ENCODE assay signal across 17 cellular contexts in the genomic region with DNA sequence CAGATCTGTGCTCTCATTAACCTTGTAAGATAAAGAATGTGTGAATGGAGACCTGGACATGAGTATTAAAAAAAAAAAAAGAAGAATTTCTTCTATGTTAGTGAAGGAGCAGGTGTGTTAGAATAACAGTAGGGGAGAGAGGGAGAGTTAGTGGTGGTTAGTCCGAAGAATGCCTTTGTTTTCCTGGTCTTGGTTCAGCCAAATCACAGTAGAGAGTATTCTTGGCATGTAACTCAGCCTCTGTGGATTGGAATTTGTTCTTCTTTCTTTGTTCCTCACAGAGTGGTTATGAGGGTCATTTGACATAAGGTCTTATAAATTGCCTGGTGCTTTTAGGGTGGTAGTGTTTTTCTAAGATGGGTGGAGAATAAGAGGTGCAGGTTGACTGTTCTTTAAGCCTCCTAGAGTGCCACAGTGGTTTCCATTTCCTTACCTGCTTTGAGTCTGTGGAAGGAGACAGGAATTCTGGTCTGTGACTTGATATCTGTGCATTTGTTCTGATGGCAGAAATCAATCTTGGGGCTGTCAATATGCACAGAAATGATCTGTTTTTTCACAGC. TPM values are rescaled to one million over a fixed set of nuclear protein-coding genes. Genes with fewer than 3 reads are reported as not detected.
DNase-seq lines count a peak whose midpoint lies in the region; ATAC-seq, FAIRE-seq and TF ChIP-seq lines count a peak whose summit lies in the region.
"Had no signal": no experiment of that assay in that cellular context is flagged by ENCODE, and none has a peak within 500 bp of the region (broad histone marks: within the 10 kb centered on the region; RNA-seq: fewer than 3 reads in every experiment).

No MANE protein-coding gene starts in this region.

- H3K4me3 Mint-ChIP-seq in HFFc6 (no peak overlapping the region), astrocyte (ENCODE audit: unreplicated experiment) (no peak overlapping the region)
- H3K4me3 Mint-ChIP-seq: IgD-negative memory B cell; stimulated activated naive CD8-positive, alpha-beta T cell treated with anti-CD3 and anti-CD28 coated beads, Interleukin-15, Interleukin-2, amounts not matched to agents 100 ng/mL and 50 ng/mL, for 24 hours had no signal

- DNase-seq in HFFc6 (no peak), astrocyte (ENCODE audit: low read depth) (peak; percentile 71), prostate gland (ENCODE audit: low spot score) (no peak), GDM1 (lab: John Stamatoyannopoulos, UW) (no peak)
- DNase-seq in central memory CD4-positive, alpha-beta T cell: no peak
- DNase-seq: activated naive CD4-positive, alpha-beta T cell; mammary epithelial cell; NCI-H345 had no signal

- no peak for TF ChIP-seq CTCF in HFFc6 (IDR thresholded peaks at IDR 0.05)
- no peak for TF ChIP-seq CTCF in astrocyte (IDR thresholded peaks at IDR 0.05; ENCODE audit: insufficient read depth, low read depth, low read length)
- TF ChIP-seq CTCF in gastroesophageal sphincter (IDR thresholded peaks at IDR 0.05): no peak
- no peak for TF ChIP-seq CTCF in prostate gland (IDR thresholded peaks at IDR 0.05)

- H3K36me3 ChIP-seq in astrocyte (ENCODE audit: insufficient read depth, low read length) (peaks cover 12% of the 10 kb centered on the region), gastroesophageal sphincter (peaks cover 0 to 15% of the 10 kb centered on the region in 2 donors), prostate gland (no peaks in the 10 kb centered on the region)

- H3K4me1 Mint-ChIP-seq in HFFc6 (ENCODE audit: low read depth): peaks cover 79% of the 10 kb centered on the region
- peaks cover 58% of the 10 kb centered on the region for H3K4me1 Mint-ChIP-seq in astrocyte (ENCODE audit: low read depth, unreplicated experiment)

- no peaks in the 10 kb centered on the region for H3K27me3 ChIP-seq in astrocyte (ENCODE audit: insufficient read depth, low read length)
- H3K27me3 ChIP-seq in gastroesophageal sphincter: no peaks in the 10 kb centered on the region
- no peaks in the 10 kb centered on the region for H3K27me3 ChIP-seq in prostate gland (replicated peaks; ENCODE audit: insufficient read depth)

- TF ChIP-seq POLR2A in gastroesophageal sphincter (IDR thresholded peaks at IDR 0.05): no peak
- no peak for TF ChIP-seq POLR2A in prostate gland (IDR thresholded peaks at IDR 0.05)

- H2AFZ ChIP-seq in astrocyte (ENCODE audit: low read depth, low read length): no peak overlapping the region

- no peak overlapping the region for H3K9ac ChIP-seq in astrocyte (ENCODE audit: low read length)

- H3K4me2 ChIP-seq in astrocyte (ENCODE audit: low read length): peak overlapping the region; percentile 6
- H3K4me2 ChIP-seq: smooth muscle cell had no signal

- H3K4me1 ChIP-seq in astrocyte (ENCODE audit: insufficient read depth, low read length): peaks cover 12% of the 10 kb centered on the region
- H3K4me1 ChIP-seq in gastroesophageal sphincter: peaks cover 0 to 75% (median 13%) of the 10 kb centered on the region in 3 donors
- peaks cover 9% of the 10 kb centered on the region for H3K4me1 ChIP-seq in prostate gland (replicated peaks)

- H3K36me3 Mint-ChIP-seq in HFFc6 (ENCODE audit: low read depth): peaks cover 28% of the 10 kb centered on the region
- peaks cover 3% of the 10 kb centered on the region for H3K36me3 Mint-ChIP-seq in astrocyte (ENCODE audit: low read depth, unreplicated experiment)

- H3K9me3 Mint-ChIP-seq in HFFc6: no peaks in the 10 kb centered on the region
- H3K9me3 Mint-ChIP-seq in astrocyte (ENCODE audit: unreplicated experiment): no peaks in the 10 kb centered on the region
- H3K9me3 Mint-ChIP-seq: IgD-negative memory B cell; stimulated activated naive CD8-positive, alpha-beta T cell treated with anti-CD3 and anti-CD28 coated beads, Interleukin-15, Interleukin-2, amounts not matched to agents 100 ng/mL and 50 ng/mL, for 24 hours had no signal

- H3K79me2 ChIP-seq in astrocyte (ENCODE audit: insufficient read depth, low read length): peaks cover 91% of the 10 kb centered on the region

- peaks cover 38% of the 10 kb centered on the region for H4K20me1 ChIP-seq in astrocyte (ENCODE audit: insufficient read depth, low read length)

- H3K27ac Mint-ChIP-seq in HFFc6: peak overlapping the region; percentile 24; the same call in 1 of the 2 replicates
- H3K27ac Mint-ChIP-seq in astrocyte (ENCODE audit: unreplicated experiment): no peak overlapping the region
- H3K27ac Mint-ChIP-seq: IgD-negative memory B cell; stimulated activated naive CD8-positive, alpha-beta T cell treated with anti-CD3 and anti-CD28 coated beads, Interleukin-15, Interleukin-2, amounts not matched to agents 100 ng/mL and 50 ng/mL, for 24 hours had no signal

- no peak overlapping the region for H3K4me3 ChIP-seq in astrocyte (ENCODE audit: insufficient read depth, low read depth, low read length)
- H3K4me3 ChIP-seq in gastroesophageal sphincter: no peak overlapping the region
- no peak overlapping the region for H3K4me3 ChIP-seq in prostate gland
- H3K4me3 ChIP-seq: smooth muscle cell had no signal

- no peak overlapping the region for H3K27ac ChIP-seq in astrocyte (ENCODE audit: low read depth, low read length)
- peak overlapping the region in 3 of 4 donors; percentile 20 to 60 (median 50) for H3K27ac ChIP-seq in gastroesophageal sphincter
- H3K27ac ChIP-seq in prostate gland: peak overlapping the region; percentile 66 to 79

- ATAC-seq in gastroesophageal sphincter: no peak
- ATAC-seq in GM19328 (IDR thresholded peaks at IDR 0.05; ENCODE audit: unreplicated experiment): no peak
- no peak for ATAC-seq in GM19035 (IDR thresholded peaks at IDR 0.05; ENCODE audit: unreplicated experiment)

- 13 to 28% methylated on average over 1 of the region's 1 CpG for WGBS in gastroesophageal sphincter (ENCODE audit: low coverage in 1 of 2), 2 donors
- 21% methylated on average over 1 of the region's 1 CpG for WGBS in prostate gland

- no peak for TF ChIP-seq EP300 in gastroesophageal sphincter (IDR thresholded peaks at IDR 0.05)

- FAIRE-seq in astrocyte (lab: Jason Lieb, UNC): no peak
- FAIRE-seq: colon, D721Med, GM19239 had no signal

- H3K9me3 ChIP-seq in astrocyte (ENCODE audit: insufficient read depth, low read depth, low read length) (no peaks in the 10 kb centered on the region), gastroesophageal sphincter (no peaks in the 10 kb centered on the region), prostate gland (no peaks in the 10 kb centered on the region)

- H3K27me3 Mint-ChIP-seq in HFFc6 (ENCODE audit: insufficient read depth) (peaks cover 3% of the 10 kb centered on the region; the same call in 1 of the 2 replicates), astrocyte (ENCODE audit: low read depth, unreplicated experiment) (no peaks in the 10 kb centered on the region)
- H3K27me3 Mint-ChIP-seq: IgD-negative memory B cell; stimulated activated naive CD8-positive, alpha-beta T cell treated with anti-CD3 and anti-CD28 coated beads, Interleukin-15, Interleukin-2, amounts not matched to agents 100 ng/mL and 50 ng/mL, for 24 hours had no signal

- intact Hi-C loops in prostate gland (cut with DNase I): no loop called here

RNA-seq across cellular contexts. Expression of gene NUP93, which starts 17.6 kb away (rescaled TPM):
- total RNA-seq in HFFc6 (2021; fragmentation: NEBNext Ultra II Directional; extraction: Animal tissue kit (Norgen Biotek cat#: 25700)): 10 to 100 TPM; 58.6 to 84.0 (median 78.8) TPM
- total RNA-seq in astrocyte (89.3 and 94.0 TPM in 2 replicates), gastroesophageal sphincter (10 to 100 TPM; 37.6 to 39.3 (median 38.9) TPM), prostate gland (10 to 100 TPM; 38.8 to 73.3 TPM)
